8 cellular contexts compared by ENCODE assay signal in genomic region chr6:2245103-2245953, GRCh38. TPM values are rescaled to one million over a fixed set of nuclear protein-coding genes. Genes with fewer than 3 reads are reported as not detected.
DNase-seq lines count a peak whose midpoint lies in the region; ATAC-seq, FAIRE-seq and TF ChIP-seq lines count a peak whose summit lies in the region.

GMDS (minus strand) TSS chr6:2245605.

- H3K9me2 ChIP-seq in OCI-LY7 (ENCODE audit: insufficient read depth, low read length) = no peaks in the 10 kb centered on the region

- no peaks in the 10 kb centered on the region for H3K27me3 Mint-ChIP-seq in Calu3 (ENCODE audit: unreplicated experiment)

- no peak for TF ChIP-seq CTCF in Calu3 (IDR thresholded peaks at IDR 0.05; ENCODE audit: unreplicated experiment)
- TF ChIP-seq CTCF in OCI-LY7 (conservative IDR thresholded peaks at IDR 0.05; ENCODE audit: low read length) = no peak
- no peak for TF ChIP-seq CTCF in epithelial cell of esophagus (IDR thresholded peaks at IDR 0.05; ENCODE audit: insufficient read depth, low read depth, low read length, missing control alignments)
- TF ChIP-seq CTCF in mucosa of descending colon (IDR thresholded peaks at IDR 0.05) = no peak

- H3K4me3 ChIP-seq in OCI-LY7 (ENCODE audit: low read depth, low read length, poor library complexity, severe bottlenecking) = peak within 1 kb of the TSS; percentile 95
- peak within 1 kb of the TSS; percentile 81 for H3K4me3 ChIP-seq in epithelial cell of esophagus (ENCODE audit: low read length)
- peak within 1 kb of the TSS; percentile 70 for H3K4me3 ChIP-seq in mucosa of descending colon

- H2AFZ ChIP-seq in OCI-LY7 (ENCODE audit: low read length) = peak within 1 kb of the TSS; percentile 97

- peak within 1 kb of the TSS; percentile 85 for H3K27ac Mint-ChIP-seq in Calu3 (ENCODE audit: unreplicated experiment)

- DNase-seq in Calu3 = peak; percentile 86
- DNase-seq in HTR-8/SVneo (ENCODE audit: insufficient read length, low spot score) = peak; percentile 90
- peak; percentile 92 for DNase-seq in OCI-LY7 (ENCODE audit: low spot score)
- peak; percentile 72 for DNase-seq in activated T-cell treated with anti-CD3 and anti-CD28 coated beads for 24 hours (ENCODE audit: low read depth)
- peak; percentile 90 for DNase-seq in epithelial cell of esophagus (ENCODE audit: low read depth)
- peak; percentile 87 to 94 (median 92) for DNase-seq in mucosa of descending colon
- peak; percentile 60 to 62 for DNase-seq in stimulated activated CD8-positive, alpha-beta memory T cell treated with anti-CD3 and anti-CD28 coated beads, Interleukin-4, amount 100 ng/mL, for 1 hour (ENCODE audit: low read depth in 2 of 2, low spot score in 1 of 2)

- peak within 1 kb of the TSS; percentile 93 for H3K4me3 Mint-ChIP-seq in Calu3 (ENCODE audit: low read depth, unreplicated experiment)

- no peaks in the 10 kb centered on the region for H3K9me3 Mint-ChIP-seq in Calu3 (ENCODE audit: low read depth, unreplicated experiment)

- POLR2A ChIA-PET in OCI-LY7 (lab: Charles Lee) = interaction anchor here (0.9 kb wide), 1 partner anchor 9 kb away, joined by 3 read pairs; no protein-coding TSS in a partner anchor

- BruUV-seq in Calu3 (replicated peaks; lab: Mats Ljungman, UMichigan) (no TSS peak), OCI-LY7 (replicated peaks; lab: Mats Ljungman, UMichigan) (no TSS peak)

- no peaks in the 10 kb centered on the region for H3K9me3 ChIP-seq in OCI-LY7 (ENCODE audit: low read length)
- H3K9me3 ChIP-seq in mucosa of descending colon = no peaks in the 10 kb centered on the region

- peaks cover 32% of the 10 kb centered on the region for H3K4me1 Mint-ChIP-seq in Calu3 (ENCODE audit: low read depth, unreplicated experiment)

- H3K79me2 ChIP-seq in OCI-LY7 (ENCODE audit: insufficient read depth, low read depth, low read length) = peaks cover 11% of the 10 kb centered on the region; the same call in 1 of the 2 replicates

- H3K4me1 ChIP-seq in OCI-LY7 (ENCODE audit: insufficient read depth, low read length, poor library complexity, severe bottlenecking) (peaks cover 23% of the 10 kb centered on the region), mucosa of descending colon (ENCODE audit: low read depth) (peaks cover 18% of the 10 kb centered on the region)

- H3K36me3 ChIP-seq in OCI-LY7 (ENCODE audit: insufficient read depth, low read length) (no peaks in the 10 kb centered on the region), mucosa of descending colon (ENCODE audit: low read depth) (no peaks in the 10 kb centered on the region)

- no peaks in the 10 kb centered on the region for H4K20me1 ChIP-seq in OCI-LY7 (ENCODE audit: insufficient read depth, low read length)

- peak within 1 kb of the TSS; percentile 100 for H3K4me2 ChIP-seq in OCI-LY7 (ENCODE audit: low read length)

- peak; percentile 98 for FAIRE-seq in HTR-8/SVneo (lab: Jason Lieb, UNC)

- ATAC-seq in GM21367 (IDR thresholded peaks at IDR 0.05; ENCODE audit: unreplicated experiment) (peak; percentile 83), mucosa of descending colon (peak; percentile 93)

- peak within 1 kb of the TSS; percentile 17 for H3K27ac ChIP-seq in OCI-LY7 (ENCODE audit: low read depth, low read length, poor library complexity, severe bottlenecking)

- peaks cover 28% of the 10 kb centered on the region for H3K36me3 Mint-ChIP-seq in Calu3 (ENCODE audit: insufficient read depth, unreplicated experiment)

- intact Hi-C loops in Calu3 (cut with micrococcal nuclease; ENCODE audit: unreplicated experiment) = no loop called here
- intact Hi-C loops in OCI-LY7 (cut with micrococcal nuclease; ENCODE audit: unreplicated experiment) = no loop called here
- intact Hi-C loops in mucosa of descending colon (cut with DNase I, micrococcal nuclease) = no loop called here

- CTCF ChIA-PET in Calu3 (lab: Charles Lee) = interaction anchor here (0.5 kb wide), 1 partner anchor 15 kb away, joined by 4 read pairs; no protein-coding TSS in a partner anchor
- CTCF ChIA-PET in OCI-LY7 (lab: Charles Lee; ENCODE audit: unreplicated experiment) = no interaction called here

RNA-seq across cellular contexts. Expression of gene GMDS, which starts in this region (rescaled TPM):
- total RNA-seq in Calu3 (2022) = 52.5 and 58.2 TPM in 2 replicates
- 9.9 and 17.2 TPM in 2 replicates for total RNA-seq in OCI-LY7 (2014; rRNA removed; shearing (Covaris generic))
- total RNA-seq in OCI-LY7 (2022) = 26.8 and 34.9 TPM in 2 replicates
- 100 to 1,000 TPM in 2 of 3 donors, 10 to 100 TPM in 1; 68.0 to 228 (median 135) TPM for total RNA-seq in mucosa of descending colon

Comparison
In these comparisons a context has a peak if more than half of its experiments do, and no peak if none do; other contexts are left out.
1. Peak in every context shown above with its lines: DNase-seq, ATAC-seq, H3K4me3 ChIP-seq and H3K27ac ChIP-seq.